12 cellular contexts compared by ENCODE assay signal in genomic region chr14:92553456-92553855, GRCh38. TPM values are rescaled to one million over a fixed set of nuclear protein-coding genes. Genes with fewer than 3 reads are reported as not detected.
DNase-seq lines count a peak whose midpoint lies in the region; ATAC-seq and TF ChIP-seq lines count a peak whose summit lies in the region.
"Had no signal": no experiment of that assay in that cellular context is flagged by ENCODE, and none has a peak within 500 bp of the region (broad histone marks: within the 10 kb centered on the region; RNA-seq: fewer than 3 reads in every experiment).

No MANE protein-coding gene starts in this region.

- in situ Hi-C loops in astrocyte of the spinal cord (cut with HindIII; ENCODE audit: low sequenced_read_pairs): no loop called here

- H3K36me3 ChIP-seq in lower lobe of right lung (peaks cover 24% of the 10 kb centered on the region), Caco-2 (ENCODE audit: control insufficient read depth, insufficient read depth, low read length) (no peaks in the 10 kb centered on the region)

- H3K9me3 ChIP-seq in lower lobe of right lung: no peaks in the 10 kb centered on the region
- no peaks in the 10 kb centered on the region for H3K9me3 ChIP-seq in Caco-2

- H3K4me1 ChIP-seq in lower lobe of right lung (peaks cover 67% of the 10 kb centered on the region), Caco-2 (peaks cover 5% of the 10 kb centered on the region; the same call in 1 of the 2 replicates)

- CTCF ChIA-PET in Caco-2 (lab: Charles Lee): no interaction called here
- CTCF ChIA-PET in activated CD4-positive, alpha-beta memory T cell treated with anti-CD3 and anti-CD28 coated beads for 36 hours (lab: Charles Lee): no interaction called here

- no peak overlapping the region for H3K4me3 ChIP-seq in AG09309 (ENCODE audit: control insufficient read depth, low read depth, low read length)
- H3K4me3 ChIP-seq in astrocyte of the spinal cord (ENCODE audit: low read depth, low read length): no peak overlapping the region
- H3K4me3 ChIP-seq in lower lobe of right lung: no peak overlapping the region
- H3K4me3 ChIP-seq in Caco-2 (ENCODE audit: low read depth, low read length): no peak overlapping the region

- no peak for ATAC-seq in lower lobe of right lung
- ATAC-seq in GM21825 (IDR thresholded peaks at IDR 0.05; ENCODE audit: unreplicated experiment): no peak
- no peak for ATAC-seq in GM18502 (IDR thresholded peaks at IDR 0.05; ENCODE audit: poor library complexity, unreplicated experiment)
- ATAC-seq: activated CD4-positive, alpha-beta T cell treated with anti-CD3 and anti-CD28 coated beads for 36 hours; Panc1 had no signal

- intact Hi-C loops in lower lobe of right lung (cut with DNase I) (no loop called here), Caco-2 (cut with micrococcal nuclease; ENCODE audit: unreplicated experiment) (no loop called here)
- intact Hi-C loops in activated CD4-positive, alpha-beta memory T cell treated with anti-CD3 and anti-CD28 coated beads for 36 hours (cut with micrococcal nuclease): loop anchor here (5.0 kb wide), 1 partner anchor 34 kb away; no protein-coding TSS in a partner anchor

- TF ChIP-seq CTCF in AG09309 (IDR thresholded peaks at IDR 0.05; ENCODE audit: control insufficient read depth, insufficient read depth, low read depth, low read length, missing control alignments): peak; percentile 36
- TF ChIP-seq CTCF in HFFc6 (IDR thresholded peaks at IDR 0.05): peak; percentile 56
- TF ChIP-seq CTCF in astrocyte of the spinal cord (IDR thresholded peaks at IDR 0.05; ENCODE audit: low read depth, low read length): peak; percentile 8
- no peak for TF ChIP-seq CTCF in lower lobe of right lung (IDR thresholded peaks at IDR 0.05)
- TF ChIP-seq CTCF in Caco-2 (IDR thresholded peaks at IDR 0.05; ENCODE audit: insufficient read depth in 1 of 2, low read depth in 1 of 2, low read length in 1 of 2, severe bottlenecking in 1 of 2, unreplicated experiment in 1 of 2): peak in 1 of 2 experiments; percentile 15

- H3K4me3 Mint-ChIP-seq in HFFc6 (peak overlapping the region; percentile 23; the same call in 1 of the 2 replicates), Caco-2 (ENCODE audit: unreplicated experiment) (no peak overlapping the region)
- H3K4me3 Mint-ChIP-seq in activated CD4-positive, alpha-beta memory T cell treated with anti-CD3 and anti-CD28 coated beads for 36 hours: no peak overlapping the region
- H3K4me3 Mint-ChIP-seq: activated CD4-positive, alpha-beta T cell treated with anti-CD3 and anti-CD28 coated beads for 36 hours had no signal

- H3K9me3 Mint-ChIP-seq in HFFc6 (no peaks in the 10 kb centered on the region), Caco-2 (ENCODE audit: unreplicated experiment) (no peaks in the 10 kb centered on the region)
- no peaks in the 10 kb centered on the region for H3K9me3 Mint-ChIP-seq in activated CD4-positive, alpha-beta memory T cell treated with anti-CD3 and anti-CD28 coated beads for 36 hours

- H3K36me3 Mint-ChIP-seq in HFFc6 (ENCODE audit: low read depth) (no peaks in the 10 kb centered on the region), Caco-2 (ENCODE audit: insufficient read depth, unreplicated experiment) (no peaks in the 10 kb centered on the region)
- no peaks in the 10 kb centered on the region for H3K36me3 Mint-ChIP-seq in activated CD4-positive, alpha-beta memory T cell treated with anti-CD3 and anti-CD28 coated beads for 36 hours

- H3K4me1 Mint-ChIP-seq in HFFc6 (ENCODE audit: low read depth) (peaks cover 52% of the 10 kb centered on the region), Caco-2 (ENCODE audit: low read depth, unreplicated experiment) (peaks cover 10% of the 10 kb centered on the region)
- H3K4me1 Mint-ChIP-seq in activated CD4-positive, alpha-beta memory T cell treated with anti-CD3 and anti-CD28 coated beads for 36 hours (ENCODE audit: low read depth): peaks cover 39% of the 10 kb centered on the region

- H3K27me3 ChIP-seq in lower lobe of right lung (ENCODE audit: low read depth) (no peaks in the 10 kb centered on the region), Caco-2 (replicated peaks; ENCODE audit: control insufficient read depth, insufficient read depth, low read length) (no peaks in the 10 kb centered on the region)

- POLR2A ChIA-PET in Caco-2 (lab: Charles Lee): no interaction called here
- POLR2A ChIA-PET in activated CD4-positive, alpha-beta memory T cell treated with anti-CD3 and anti-CD28 coated beads for 36 hours (lab: Charles Lee): interaction anchor here (0.6 kb wide), 1 partner anchor 113 kb away, joined by 3 read pairs; no protein-coding TSS in a partner anchor

- DNase-seq in AG09309 (ENCODE audit: low read depth) (peak; percentile 11), HFFc6 (peak; percentile 25), astrocyte of the spinal cord (ENCODE audit: low read depth, low spot score) (peak; percentile 54), lower lobe of right lung (no peak), Caco-2 (no peak)
- no peak for DNase-seq in activated CD4-positive, alpha-beta memory T cell treated with anti-CD3 and anti-CD28 coated beads for 36 hours
- DNase-seq: activated CD4-positive, alpha-beta T cell treated with anti-CD3 and anti-CD28 coated beads for 36 hours; activated naive CD4-positive, alpha-beta T cell; NCI-H1694 had no signal

- BruUV-seq in Caco-2 (replicated peaks; lab: Mats Ljungman, UMichigan): no TSS peak

- peak overlapping the region; percentile 64 for H3K27ac Mint-ChIP-seq in HFFc6
- H3K27ac Mint-ChIP-seq in Caco-2 (ENCODE audit: unreplicated experiment): no peak overlapping the region
- no peak overlapping the region for H3K27ac Mint-ChIP-seq in activated CD4-positive, alpha-beta memory T cell treated with anti-CD3 and anti-CD28 coated beads for 36 hours
- H3K27ac Mint-ChIP-seq: activated CD4-positive, alpha-beta T cell treated with anti-CD3 and anti-CD28 coated beads for 36 hours had no signal

- H3K27me3 Mint-ChIP-seq in HFFc6 (ENCODE audit: insufficient read depth): peaks cover 2% of the 10 kb centered on the region; the same call in 1 of the 2 replicates
- H3K27me3 Mint-ChIP-seq in Caco-2 (ENCODE audit: insufficient read depth, unreplicated experiment): no peaks in the 10 kb centered on the region
- peaks cover 4% of the 10 kb centered on the region for H3K27me3 Mint-ChIP-seq in activated CD4-positive, alpha-beta memory T cell treated with anti-CD3 and anti-CD28 coated beads for 36 hours
- H3K27me3 Mint-ChIP-seq: activated CD4-positive, alpha-beta T cell treated with anti-CD3 and anti-CD28 coated beads for 36 hours had no signal

- peak overlapping the region; percentile 53 for H3K27ac ChIP-seq in lower lobe of right lung

RNA-seq across cellular contexts. Expression of gene RIN3, which starts 39.9 kb away (rescaled TPM):
- 10 to 100 TPM; 19.7 to 26.0 (median 24.6) TPM for total RNA-seq in HFFc6 (2021; fragmentation: NEBNext Ultra II Directional; extraction: Animal tissue kit (Norgen Biotek cat#: 25700))
- 70.6 TPM for total RNA-seq in lower lobe of right lung
- total RNA-seq in Caco-2 (2022): 18.4 and 20.7 TPM in 2 replicates
- 10 to 100 TPM; 17.5 to 18.8 TPM for total RNA-seq in activated CD4-positive, alpha-beta memory T cell treated with anti-CD3 and anti-CD28 coated beads for 36 hours

Comparison
In these comparisons a context has a peak if more than half of its experiments do, and no peak if none do; other contexts are left out.
1. DNase-seq: peak in AG09309 (single experiment), HFFc6 (single experiment) and astrocyte of the spinal cord (single experiment); none in lower lobe of right lung (single experiment), Caco-2 (0 of 2) and activated CD4-positive, alpha-beta memory T cell treated with anti-CD3 and anti-CD28 coated beads for 36 hours (single experiment).